22 cellular contexts compared by ENCODE assay signal in genomic region chr18:48730010-48730409, GRCh38.
DNase-seq lines count a peak whose midpoint lies in the region; ATAC-seq, FAIRE-seq and TF ChIP-seq lines count a peak whose summit lies in the region.
"Had no signal": no experiment of that assay in that cellular context is flagged by ENCODE, and none has a peak within 500 bp of the region (broad histone marks: within the 10 kb centered on the region; RNA-seq: fewer than 3 reads in every experiment).

No MANE protein-coding gene starts in this region.

- FAIRE-seq in kidney (lab: Jason Lieb, UNC) (no peak), D721Med (lab: Jason Lieb, UNC) (no peak)
- FAIRE-seq: GM19239, H1 had no signal

- no peaks in the 10 kb centered on the region for H3K27me3 ChIP-seq in osteoblast (ENCODE audit: insufficient read depth, low read length)
- H3K27me3 ChIP-seq in Peyer's patch: no peaks in the 10 kb centered on the region
- H3K27me3 ChIP-seq: BLaER1 had no signal

- DNase-seq in left cardiac atrium (peak; percentile 5), Right ventricle myocardium superior (no peak), kidney (peak; percentile 16), osteoblast (ENCODE audit: insufficient read length, low spot score, missing footprints) (no peak), AML-193 (lab: John Stamatoyannopoulos, UW) (no peak), D721Med (ENCODE audit: insufficient read length, low spot score) (no peak), NCI-H226 (no peak), Peyer's patch (no peak)
- DNase-seq: CD4-positive, CD25-positive, alpha-beta regulatory T cell; HCEC 1CT; Karpas-422; NCI-H1092; NCI-H1436; NCI-H187 treated with DMSO at 0.1 percent for 48 hours; NCI-H2171 treated with DMSO at 0.1 percent for 48 hours; NCI-H526; SHP77 treated with DMSO at 0.1 percent for 48 hours had no signal

- H3K36me3 ChIP-seq in kidney (ENCODE audit: control insufficient read depth in 1 of 2, insufficient read depth in 2 of 2, low read length in 2 of 2) (no peaks in the 10 kb centered on the region), osteoblast (ENCODE audit: insufficient read depth, low read length) (peaks cover 10% of the 10 kb centered on the region), Peyer's patch (no peaks in the 10 kb centered on the region)

- TF ChIP-seq CTCF in kidney (IDR thresholded peaks at IDR 0.05; ENCODE audit: borderline replicate concordance, extremely low read depth, insufficient read depth) (no peak), osteoblast (IDR thresholded peaks at IDR 0.05; ENCODE audit: extremely low read depth, low read depth, low read length) (no peak), D721Med (IDR thresholded peaks at IDR 0.05; ENCODE audit: insufficient read depth, missing control alignments) (no peak), Peyer's patch (IDR thresholded peaks at IDR 0.05) (no peak)

- no peaks in the 10 kb centered on the region for H4K20me1 ChIP-seq in osteoblast (ENCODE audit: insufficient read depth, low read length)
- H4K20me1 ChIP-seq: BLaER1 had no signal

- no peak overlapping the region for H2AFZ ChIP-seq in osteoblast (ENCODE audit: low read length)

- H3K4me1 ChIP-seq in kidney (ENCODE audit: control insufficient read depth in 1 of 2, insufficient read depth in 1 of 2, low read depth in 1 of 2, low read length in 2 of 2) (peaks cover 0 to 5% of the 10 kb centered on the region in 2 donors), osteoblast (ENCODE audit: insufficient read depth, low read length) (peaks cover 41% of the 10 kb centered on the region), Peyer's patch (no peaks in the 10 kb centered on the region)

- TF ChIP-seq POLR2A in Peyer's patch (IDR thresholded peaks at IDR 0.05): no peak

- H3K27ac ChIP-seq in kidney (ENCODE audit: low read depth in 2 of 2, low read length in 2 of 2): no peak overlapping the region
- peak overlapping the region; percentile 89 for H3K27ac ChIP-seq in osteoblast (ENCODE audit: low read depth, low read length)
- no peak overlapping the region for H3K27ac ChIP-seq in Peyer's patch
- H3K27ac ChIP-seq: 22Rv1, BLaER1, RWPE1 had no signal

- no peak overlapping the region for H3K9ac ChIP-seq in kidney (ENCODE audit: low read length in 2 of 2)
- H3K9ac ChIP-seq: BLaER1 had no signal

- H3K4me2 ChIP-seq in osteoblast (ENCODE audit: insufficient read depth, low read length): no peak overlapping the region
- H3K4me2 ChIP-seq: BLaER1 had no signal

- ATAC-seq in left cardiac atrium: no peak
- no peak for ATAC-seq in Right ventricle myocardium superior (ENCODE audit: poor library complexity)

- H3K79me2 ChIP-seq in osteoblast (ENCODE audit: insufficient read depth, low read length): peaks cover 14% of the 10 kb centered on the region

- intact Hi-C loops in left cardiac atrium (cut with DNase I): no loop called here
- intact Hi-C loops in Right ventricle myocardium superior (cut with DNase I): no loop called here
- intact Hi-C loops in kidney (cut with DNase I): no loop called here

- H3K9me3 ChIP-seq in kidney (ENCODE audit: control insufficient read depth in 1 of 2, low read length in 2 of 2) (peaks cover 0 to 10% of the 10 kb centered on the region in 2 donors), osteoblast (ENCODE audit: low read depth, low read length) (peaks cover 13% of the 10 kb centered on the region), Peyer's patch (no peaks in the 10 kb centered on the region)

- H3K4me3 ChIP-seq in kidney (ENCODE audit: low read length in 2 of 2): no peak overlapping the region
- no peak overlapping the region for H3K4me3 ChIP-seq in osteoblast (ENCODE audit: insufficient read depth, low read length)
- H3K4me3 ChIP-seq in Peyer's patch: no peak overlapping the region
- H3K4me3 ChIP-seq: BLaER1 had no signal

Comparison
In these comparisons a context has a peak if more than half of its experiments do, and no peak if none do; other contexts are left out.
1. DNase-seq: peak in left cardiac atrium (single experiment) and kidney (single experiment); none in Right ventricle myocardium superior (single experiment), osteoblast (single experiment), AML-193 (0 of 2), D721Med (single experiment), NCI-H226 (single experiment) and Peyer's patch (0 of 3).